8 cellular contexts compared by ENCODE assay signal in the genomic region with DNA sequence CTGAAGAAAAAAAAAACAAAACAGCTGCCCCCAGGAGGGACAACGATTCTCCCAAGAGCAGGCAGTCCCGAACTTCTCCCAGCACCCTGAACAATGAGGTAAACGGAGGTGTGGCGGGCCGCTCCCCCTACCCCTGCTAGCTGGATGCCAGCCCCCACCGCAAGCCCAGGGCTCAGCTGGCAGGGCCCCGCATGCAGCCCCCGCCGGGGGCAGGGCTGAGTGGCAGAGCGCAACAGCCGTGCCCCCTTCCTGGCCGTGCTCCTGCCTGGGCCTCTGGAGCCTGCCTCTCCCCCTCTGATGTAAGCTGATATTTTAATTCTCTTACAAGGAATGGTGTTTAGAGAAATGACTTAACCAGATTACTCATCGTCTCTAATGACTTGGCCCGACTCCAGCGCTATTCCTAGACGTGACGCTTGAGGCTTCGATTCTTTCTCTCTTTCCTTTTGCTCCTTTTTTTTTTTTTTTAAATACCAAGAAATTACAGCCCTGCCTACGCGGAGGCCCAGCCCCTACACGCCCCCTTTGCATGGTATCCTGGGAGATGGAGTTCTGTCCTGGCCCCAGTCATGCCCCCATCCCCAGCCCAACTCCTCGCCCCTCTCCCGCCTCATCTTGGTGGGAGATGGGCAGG. TPM values are rescaled to one million over a fixed set of nuclear protein-coding genes. Genes with fewer than 3 reads are reported as not detected.
DNase-seq lines count a peak whose midpoint lies in the region; ATAC-seq and TF ChIP-seq lines count a peak whose summit lies in the region.

No MANE protein-coding gene starts in this region.

- peaks cover 78% of the 10 kb centered on the region for H3K4me1 Mint-ChIP-seq in T-helper 1 cell treated with Interleukin-12 subunit alpha and Interleukin-12 subunit beta and Interleukin-4 antibody, amounts not matched to agents 30 μg/mL and 1 μg/mL, for 36 hours (ENCODE audit: low read depth)

- H3K9me3 Mint-ChIP-seq in T-helper 1 cell treated with Interleukin-12 subunit alpha and Interleukin-12 subunit beta and Interleukin-4 antibody, amounts not matched to agents 30 μg/mL and 1 μg/mL, for 36 hours = no peaks in the 10 kb centered on the region

- H3K9me3 ChIP-seq in BE2C (no peaks in the 10 kb centered on the region), heart left ventricle (no peaks in the 10 kb centered on the region), tibial nerve (no peaks in the 10 kb centered on the region)

- no peaks in the 10 kb centered on the region for H3K36me3 ChIP-seq in BE2C
- no peaks in the 10 kb centered on the region for H3K36me3 ChIP-seq in heart left ventricle
- no peaks in the 10 kb centered on the region for H3K36me3 ChIP-seq in tibial nerve

- TF ChIP-seq EP300 in tibial nerve (IDR thresholded peaks at IDR 0.05) = peak; percentile 94 to 96

- H3K4me1 ChIP-seq in BE2C = no peaks in the 10 kb centered on the region
- peaks cover 27 to 94% (median 76%) of the 10 kb centered on the region in 12 donors for H3K4me1 ChIP-seq in heart left ventricle
- peaks cover 6 to 86% (median 55%) of the 10 kb centered on the region in 4 donors for H3K4me1 ChIP-seq in tibial nerve

- H3K4me3 ChIP-seq in BE2C (ENCODE audit: low read depth, low read length) = peak overlapping the region; percentile 31
- peak overlapping the region in 10 of 12 donors; percentile 22 to 55 (median 44) for H3K4me3 ChIP-seq in heart left ventricle
- peak overlapping the region; percentile 13 to 39 (median 29) for H3K4me3 ChIP-seq in tibial nerve

- peak in 1 of 2 donors; percentile 72 for TF ChIP-seq POLR2A in heart left ventricle (IDR thresholded peaks at IDR 0.05)
- peak; percentile 25 to 70 for TF ChIP-seq POLR2A in tibial nerve (IDR thresholded peaks at IDR 0.05)

- 9 to 12% (median 10%) methylated on average over 21 to 23 of the region's 23 CpGs for WGBS in heart left ventricle, 4 donors
- 7% methylated on average over 20 to 23 of the region's 23 CpGs for WGBS in tibial nerve, 2 donors

- H3K27ac Mint-ChIP-seq in T-helper 1 cell treated with Interleukin-12 subunit alpha and Interleukin-12 subunit beta and Interleukin-4 antibody, amounts not matched to agents 30 μg/mL and 1 μg/mL, for 36 hours = peak overlapping the region; percentile 92

- TF ChIP-seq CTCF in BE2C (IDR thresholded peaks at IDR 0.05; ENCODE audit: low read depth, low read length) (no peak), heart left ventricle (IDR thresholded peaks at IDR 0.05) (no peak), tibial nerve (IDR thresholded peaks at IDR 0.05) (no peak)

- intact Hi-C loops in heart left ventricle (cut with DNase I) = loop anchor here in 3 of 10 donors (10.0 kb wide), 3 partner anchors 233 to 327 kb away; a partner anchor contains a TSS
- intact Hi-C loops in posterior cingulate gyrus (cut with DNase I) = no loop called here

- H3K27ac ChIP-seq in heart left ventricle = peak overlapping the region; percentile 85 to 100 (median 97)
- peak overlapping the region; percentile 82 to 94 (median 90) for H3K27ac ChIP-seq in tibial nerve

- H3K27me3 Mint-ChIP-seq in T-helper 1 cell treated with Interleukin-12 subunit alpha and Interleukin-12 subunit beta and Interleukin-4 antibody, amounts not matched to agents 30 μg/mL and 1 μg/mL, for 36 hours (ENCODE audit: low read depth) = no peaks in the 10 kb centered on the region

- H3K27me3 ChIP-seq in BE2C = peaks cover under 1% of the 10 kb centered on the region; the same call in 1 of the 2 replicates
- no peaks in the 10 kb centered on the region for H3K27me3 ChIP-seq in heart left ventricle
- H3K27me3 ChIP-seq in tibial nerve = no peaks in the 10 kb centered on the region

- DNase-seq in BE2C (no peak), NCI-H1417 treated with DMSO at 0.1 percent for 48 hours (lab: John Stamatoyannopoulos, UW) (peak; percentile 47), amniotic epithelial cell (ENCODE audit: low read depth) (peak; percentile 99), heart left ventricle (peak; percentile 88 to 97 (median 95)), posterior cingulate gyrus (peak; percentile 8 to 95 (median 71)), tibial nerve (ENCODE audit: low spot score in 2 of 2) (peak; percentile 97 to 100)

- peaks cover under 1% of the 10 kb centered on the region for H3K36me3 Mint-ChIP-seq in T-helper 1 cell treated with Interleukin-12 subunit alpha and Interleukin-12 subunit beta and Interleukin-4 antibody, amounts not matched to agents 30 μg/mL and 1 μg/mL, for 36 hours (ENCODE audit: low read depth)

- ATAC-seq in GM21515 (IDR thresholded peaks at IDR 0.05; ENCODE audit: unreplicated experiment) (peak; percentile 22), heart left ventricle (peak; percentile 39 to 75 (median 64))

- peak overlapping the region; percentile 78 for H3K4me3 Mint-ChIP-seq in T-helper 1 cell treated with Interleukin-12 subunit alpha and Interleukin-12 subunit beta and Interleukin-4 antibody, amounts not matched to agents 30 μg/mL and 1 μg/mL, for 36 hours

RNA-seq across cellular contexts. Expression of a gene that starts 4.6 kb away (rescaled TPM):
- 0.43 TPM for polyA plus RNA-seq in BE2C (2012; ENCODE audit: insufficient read depth, insufficient read length, low read depth)
- total RNA-seq in heart left ventricle = 10 to 100 TPM; 13.3 to 50.2 (median 28.2) TPM
- polyA plus RNA-seq in heart left ventricle = 10 to 100 TPM; 35.6 to 41.2 TPM
- total RNA-seq in tibial nerve = 10 to 100 TPM; 23.8 to 56.4 (median 40.3) TPM

RNA-seq across cellular contexts. Expression of a gene that starts 26.8 kb away (rescaled TPM):
- not detected for polyA plus RNA-seq in BE2C (2012; ENCODE audit: insufficient read depth, insufficient read length, low read depth)
- under 1 TPM in 2 of 9 donors, not detected in 7; 0.27 to 0.75 TPM for total RNA-seq in heart left ventricle
- under 1 TPM in 1 of 2 donors, not detected in 1; 0.07 TPM for polyA plus RNA-seq in heart left ventricle
- 1 to 10 TPM in 1 of 4 donors, not detected in 3; 1.5 TPM for total RNA-seq in tibial nerve
